Comparison of ENCODE assay signal across 1 cellular context in genomic region chr7:152733286-152733934, GRCh38.
TF ChIP-seq lines count a peak whose summit lies in the region.

No MANE protein-coding gene starts in this region.

TF ChIP-seq in GM12878, 131 proteins besides CTCF, POLR2A, EP300 and RAD21:
- TF ChIP-seq NFXL1 (IDR thresholded peaks at IDR 0.05; ENCODE audit: borderline replicate concordance) (no peak), CBFB (IDR thresholded peaks at IDR 0.05; ENCODE audit: low read depth) (no peak), MEF2A (IDR thresholded peaks at IDR 0.05; ENCODE audit: insufficient read depth, low read depth, low read length) (no peak), NR2F1 (conservative IDR thresholded peaks at IDR 0.05) (no peak), ETV6 (conservative IDR thresholded peaks at IDR 0.05 in 1 of 2, IDR thresholded peaks at IDR 0.05 in 1 of 2; ENCODE audit: borderline replicate concordance in 1 of 2, low read depth in 1 of 2) (no peak), HCFC1 (IDR thresholded peaks at IDR 0.05; ENCODE audit: low read length) (no peak), CBX5 (IDR thresholded peaks at IDR 0.05; ENCODE audit: low read depth) (peak; percentile 99), KLF5 (IDR thresholded peaks at IDR 0.05; ENCODE audit: partially characterized antibody) (peak; percentile 53), SMAD1 (IDR thresholded peaks at IDR 0.05; ENCODE audit: low read depth, partially characterized antibody) (no peak), SPI1 (IDR thresholded peaks at IDR 0.05; ENCODE audit: borderline replicate concordance, insufficient read depth, low read depth, low read length) (no peak)
- TF ChIP-seq, protein P1, sequence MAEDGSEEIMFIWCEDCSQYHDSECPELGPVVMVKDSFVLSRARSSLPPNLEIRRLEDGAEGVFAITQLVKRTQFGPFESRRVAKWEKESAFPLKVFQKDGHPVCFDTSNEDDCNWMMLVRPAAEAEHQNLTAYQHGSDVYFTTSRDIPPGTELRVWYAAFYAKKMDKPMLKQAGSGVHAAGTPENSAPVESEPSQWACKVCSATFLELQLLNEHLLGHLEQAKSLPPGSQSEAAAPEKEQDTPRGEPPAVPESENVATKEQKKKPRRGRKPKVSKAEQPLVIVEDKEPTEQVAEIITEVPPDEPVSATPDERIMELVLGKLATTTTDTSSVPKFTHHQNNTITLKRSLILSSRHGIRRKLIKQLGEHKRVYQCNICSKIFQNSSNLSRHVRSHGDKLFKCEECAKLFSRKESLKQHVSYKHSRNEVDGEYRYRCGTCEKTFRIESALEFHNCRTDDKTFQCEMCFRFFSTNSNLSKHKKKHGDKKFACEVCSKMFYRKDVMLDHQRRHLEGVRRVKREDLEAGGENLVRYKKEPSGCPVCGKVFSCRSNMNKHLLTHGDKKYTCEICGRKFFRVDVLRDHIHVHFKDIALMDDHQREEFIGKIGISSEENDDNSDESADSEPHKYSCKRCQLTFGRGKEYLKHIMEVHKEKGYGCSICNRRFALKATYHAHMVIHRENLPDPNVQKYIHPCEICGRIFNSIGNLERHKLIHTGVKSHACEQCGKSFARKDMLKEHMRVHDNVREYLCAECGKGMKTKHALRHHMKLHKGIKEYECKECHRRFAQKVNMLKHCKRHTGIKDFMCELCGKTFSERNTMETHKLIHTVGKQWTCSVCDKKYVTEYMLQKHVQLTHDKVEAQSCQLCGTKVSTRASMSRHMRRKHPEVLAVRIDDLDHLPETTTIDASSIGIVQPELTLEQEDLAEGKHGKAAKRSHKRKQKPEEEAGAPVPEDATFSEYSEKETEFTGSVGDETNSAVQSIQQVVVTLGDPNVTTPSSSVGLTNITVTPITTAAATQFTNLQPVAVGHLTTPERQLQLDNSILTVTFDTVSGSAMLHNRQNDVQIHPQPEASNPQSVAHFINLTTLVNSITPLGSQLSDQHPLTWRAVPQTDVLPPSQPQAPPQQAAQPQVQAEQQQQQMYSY (CRISPR knock-in tag; IDR thresholded peaks at IDR 0.05) = no peak
- TF ChIP-seq, protein P2, sequence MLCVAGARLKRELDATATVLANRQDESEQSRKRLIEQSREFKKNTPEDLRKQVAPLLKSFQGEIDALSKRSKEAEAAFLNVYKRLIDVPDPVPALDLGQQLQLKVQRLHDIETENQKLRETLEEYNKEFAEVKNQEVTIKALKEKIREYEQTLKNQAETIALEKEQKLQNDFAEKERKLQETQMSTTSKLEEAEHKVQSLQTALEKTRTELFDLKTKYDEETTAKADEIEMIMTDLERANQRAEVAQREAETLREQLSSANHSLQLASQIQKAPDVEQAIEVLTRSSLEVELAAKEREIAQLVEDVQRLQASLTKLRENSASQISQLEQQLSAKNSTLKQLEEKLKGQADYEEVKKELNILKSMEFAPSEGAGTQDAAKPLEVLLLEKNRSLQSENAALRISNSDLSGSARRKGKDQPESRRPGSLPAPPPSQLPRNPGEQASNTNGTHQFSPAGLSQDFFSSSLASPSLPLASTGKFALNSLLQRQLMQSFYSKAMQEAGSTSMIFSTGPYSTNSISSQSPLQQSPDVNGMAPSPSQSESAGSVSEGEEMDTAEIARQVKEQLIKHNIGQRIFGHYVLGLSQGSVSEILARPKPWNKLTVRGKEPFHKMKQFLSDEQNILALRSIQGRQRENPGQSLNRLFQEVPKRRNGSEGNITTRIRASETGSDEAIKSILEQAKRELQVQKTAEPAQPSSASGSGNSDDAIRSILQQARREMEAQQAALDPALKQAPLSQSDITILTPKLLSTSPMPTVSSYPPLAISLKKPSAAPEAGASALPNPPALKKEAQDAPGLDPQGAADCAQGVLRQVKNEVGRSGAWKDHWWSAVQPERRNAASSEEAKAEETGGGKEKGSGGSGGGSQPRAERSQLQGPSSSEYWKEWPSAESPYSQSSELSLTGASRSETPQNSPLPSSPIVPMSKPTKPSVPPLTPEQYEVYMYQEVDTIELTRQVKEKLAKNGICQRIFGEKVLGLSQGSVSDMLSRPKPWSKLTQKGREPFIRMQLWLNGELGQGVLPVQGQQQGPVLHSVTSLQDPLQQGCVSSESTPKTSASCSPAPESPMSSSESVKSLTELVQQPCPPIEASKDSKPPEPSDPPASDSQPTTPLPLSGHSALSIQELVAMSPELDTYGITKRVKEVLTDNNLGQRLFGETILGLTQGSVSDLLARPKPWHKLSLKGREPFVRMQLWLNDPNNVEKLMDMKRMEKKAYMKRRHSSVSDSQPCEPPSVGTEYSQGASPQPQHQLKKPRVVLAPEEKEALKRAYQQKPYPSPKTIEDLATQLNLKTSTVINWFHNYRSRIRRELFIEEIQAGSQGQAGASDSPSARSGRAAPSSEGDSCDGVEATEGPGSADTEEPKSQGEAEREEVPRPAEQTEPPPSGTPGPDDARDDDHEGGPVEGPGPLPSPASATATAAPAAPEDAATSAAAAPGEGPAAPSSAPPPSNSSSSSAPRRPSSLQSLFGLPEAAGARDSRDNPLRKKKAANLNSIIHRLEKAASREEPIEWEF (IDR thresholded peaks at IDR 0.05; ENCODE audit: insufficient replicate concordance, low read depth, low read length) = no peak
- TF ChIP-seq, protein P3, sequence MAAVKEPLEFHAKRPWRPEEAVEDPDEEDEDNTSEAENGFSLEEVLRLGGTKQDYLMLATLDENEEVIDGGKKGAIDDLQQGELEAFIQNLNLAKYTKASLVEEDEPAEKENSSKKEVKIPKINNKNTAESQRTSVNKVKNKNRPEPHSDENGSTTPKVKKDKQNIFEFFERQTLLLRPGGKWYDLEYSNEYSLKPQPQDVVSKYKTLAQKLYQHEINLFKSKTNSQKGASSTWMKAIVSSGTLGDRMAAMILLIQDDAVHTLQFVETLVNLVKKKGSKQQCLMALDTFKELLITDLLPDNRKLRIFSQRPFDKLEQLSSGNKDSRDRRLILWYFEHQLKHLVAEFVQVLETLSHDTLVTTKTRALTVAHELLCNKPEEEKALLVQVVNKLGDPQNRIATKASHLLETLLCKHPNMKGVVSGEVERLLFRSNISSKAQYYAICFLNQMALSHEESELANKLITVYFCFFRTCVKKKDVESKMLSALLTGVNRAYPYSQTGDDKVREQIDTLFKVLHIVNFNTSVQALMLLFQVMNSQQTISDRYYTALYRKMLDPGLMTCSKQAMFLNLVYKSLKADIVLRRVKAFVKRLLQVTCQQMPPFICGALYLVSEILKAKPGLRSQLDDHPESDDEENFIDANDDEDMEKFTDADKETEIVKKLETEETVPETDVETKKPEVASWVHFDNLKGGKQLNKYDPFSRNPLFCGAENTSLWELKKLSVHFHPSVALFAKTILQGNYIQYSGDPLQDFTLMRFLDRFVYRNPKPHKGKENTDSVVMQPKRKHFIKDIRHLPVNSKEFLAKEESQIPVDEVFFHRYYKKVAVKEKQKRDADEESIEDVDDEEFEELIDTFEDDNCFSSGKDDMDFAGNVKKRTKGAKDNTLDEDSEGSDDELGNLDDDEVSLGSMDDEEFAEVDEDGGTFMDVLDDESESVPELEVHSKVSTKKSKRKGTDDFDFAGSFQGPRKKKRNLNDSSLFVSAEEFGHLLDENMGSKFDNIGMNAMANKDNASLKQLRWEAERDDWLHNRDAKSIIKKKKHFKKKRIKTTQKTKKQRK (IDR thresholded peaks at IDR 0.05; ENCODE audit: low read depth, low read length) = no peak
